ENCODE assay signal across 9 cellular contexts in the genomic region with DNA sequence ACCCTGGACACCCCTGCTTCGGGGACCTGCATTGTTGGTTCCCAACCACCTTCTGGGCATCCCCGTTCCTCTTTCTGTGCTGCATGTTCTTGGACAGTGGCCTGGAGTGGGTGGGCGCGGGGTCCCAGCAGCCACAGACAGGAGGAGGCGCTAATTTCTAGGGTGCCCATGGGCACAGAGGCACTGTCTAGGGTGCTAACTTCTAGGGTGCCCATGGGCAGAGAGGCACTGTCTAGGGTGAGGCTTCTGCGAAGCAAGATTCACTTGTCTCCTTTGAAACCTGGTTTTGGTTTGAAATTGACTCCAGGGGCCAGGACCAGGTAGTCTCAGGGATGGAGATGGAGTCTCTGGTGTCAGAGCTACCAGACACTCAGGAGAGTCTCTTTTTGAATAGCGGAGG. TPM values are rescaled to one million over a fixed set of nuclear protein-coding genes. Genes with fewer than 3 reads are reported as not detected.
DNase-seq lines count a peak whose midpoint lies in the region; ATAC-seq and TF ChIP-seq lines count a peak whose summit lies in the region.
"Had no signal": no experiment of that assay in that cellular context is flagged by ENCODE, and none has a peak within 500 bp of the region (broad histone marks: within the 10 kb centered on the region; RNA-seq: fewer than 3 reads in every experiment).

No MANE protein-coding gene starts in this region.

- no peak overlapping the region for H3K9ac ChIP-seq in PC-3 (ENCODE audit: low read length)

- BruUV-seq in PC-3 (replicated peaks; lab: Mats Ljungman, UMichigan) = no TSS peak

- H3K27ac Mint-ChIP-seq in T-helper 2 cell treated with Interferon-gamma antibody and Interleukin-4, amounts not matched to agents 5 μg/mL and 100 μg/mL, for 36 hours = no peak overlapping the region

- H3K4me3 ChIP-seq in PC-3 (ENCODE audit: low read length) = peak overlapping the region; percentile 57; the same call in 1 of the 2 replicates
- H3K4me3 ChIP-seq in esophagus muscularis mucosa = peak overlapping the region; percentile 47 to 61 (median 49)
- peak overlapping the region; percentile 38 for H3K4me3 ChIP-seq in retinal pigment epithelial cell (ENCODE audit: low read length)
- H3K4me3 ChIP-seq: body of pancreas had no signal

- no peaks in the 10 kb centered on the region for H3K9me2 ChIP-seq in PC-3 (replicated peaks; ENCODE audit: low read length)

- H3K79me2 ChIP-seq in PC-3 (ENCODE audit: low read length) = no peaks in the 10 kb centered on the region

- H3K4me1 Mint-ChIP-seq in T-helper 2 cell treated with Interferon-gamma antibody and Interleukin-4, amounts not matched to agents 5 μg/mL and 100 μg/mL, for 36 hours (ENCODE audit: low read depth) = no peaks in the 10 kb centered on the region

- ATAC-seq in PC-3 = no peak

- TF ChIP-seq EP300 in esophagus muscularis mucosa (IDR thresholded peaks at IDR 0.05) = no peak

- H3F3A ChIP-seq in PC-3 (ENCODE audit: low read length, unreplicated experiment) = no peaks in the 10 kb centered on the region

- 78% methylated on average over 5 of the region's 7 CpGs for WGBS in esophagus muscularis mucosa

- CTCF ChIA-PET in PC-3 (lab: Charles Lee) = no interaction called here

- H3K27ac ChIP-seq in PC-3 (ENCODE audit: low read length) = no peak overlapping the region
- no peak overlapping the region for H3K27ac ChIP-seq in esophagus muscularis mucosa (replicated peaks in 1 of 4)
- H3K27ac ChIP-seq: body of pancreas had no signal

- peaks cover 28% of the 10 kb centered on the region for H3K27me3 Mint-ChIP-seq in T-helper 2 cell treated with Interferon-gamma antibody and Interleukin-4, amounts not matched to agents 5 μg/mL and 100 μg/mL, for 36 hours (ENCODE audit: low read depth)

- H4K20me1 ChIP-seq in PC-3 (ENCODE audit: low read length) = no peaks in the 10 kb centered on the region

- no peaks in the 10 kb centered on the region for H3K36me3 ChIP-seq in PC-3 (ENCODE audit: low read depth, low read length)
- H3K36me3 ChIP-seq in esophagus muscularis mucosa = no peaks in the 10 kb centered on the region

- POLR2A ChIA-PET in PC-3 (lab: Charles Lee; ENCODE audit: unreplicated experiment) = no interaction called here

- peak overlapping the region; percentile 32 for H3K4me3 Mint-ChIP-seq in T-helper 2 cell treated with Interferon-gamma antibody and Interleukin-4, amounts not matched to agents 5 μg/mL and 100 μg/mL, for 36 hours

- H3K4me2 ChIP-seq in PC-3 (ENCODE audit: low read length) = peak overlapping the region; percentile 77

- H2AFZ ChIP-seq in PC-3 (ENCODE audit: low read length) = peak overlapping the region; percentile 54; the same call in 1 of the 2 replicates

- TF ChIP-seq CTCF in PC-3 (conservative IDR thresholded peaks at IDR 0.05; ENCODE audit: low read depth, low read length) (0 out of 2 replicates have a peak, but pooled peaks have one; percentile 34), esophagus muscularis mucosa (IDR thresholded peaks at IDR 0.05) (no peak), retinal pigment epithelial cell (conservative IDR thresholded peaks at IDR 0.05; ENCODE audit: low read depth, low read length) (peak; percentile 3)

- peaks cover 32% of the 10 kb centered on the region for H3K4me1 ChIP-seq in PC-3 (ENCODE audit: insufficient read depth, low read length)
- H3K4me1 ChIP-seq in esophagus muscularis mucosa = peaks cover 19 to 27% (median 24%) of the 10 kb centered on the region in 4 donors

- DNase-seq in T-helper 2 cell treated with Interferon-gamma antibody and Interleukin-4, amounts not matched to agents 5 μg/mL and 100 μg/mL, for 36 hours (ENCODE audit: low spot score) = no peak
- DNase-seq in T-helper 2 cell = no peak
- no peak for DNase-seq in PC-3
- no peak for DNase-seq in esophagus muscularis mucosa (ENCODE audit: extremely low spot score)
- DNase-seq in retinal pigment epithelial cell (ENCODE audit: low read depth) = no peak
- no peak for DNase-seq in NCI-H1048 (lab: John Stamatoyannopoulos, UW)
- DNase-seq in OCI-M1 (lab: John Stamatoyannopoulos, UW) = no peak
- DNase-seq in HPDE6-E6E7 (ENCODE audit: extremely low spot score) = no peak

- intact Hi-C loops in PC-3 (cut with micrococcal nuclease) = no loop called here
- intact Hi-C loops in esophagus muscularis mucosa (cut with DNase I) = no loop called here

- no peaks in the 10 kb centered on the region for H3K36me3 Mint-ChIP-seq in T-helper 2 cell treated with Interferon-gamma antibody and Interleukin-4, amounts not matched to agents 5 μg/mL and 100 μg/mL, for 36 hours (ENCODE audit: low read depth)

- H3K27me3 ChIP-seq in PC-3 (ENCODE audit: low read length) (no peaks in the 10 kb centered on the region), esophagus muscularis mucosa (peaks cover 0 to 79% (median 26%) of the 10 kb centered on the region in 4 donors)

- no peak for TF ChIP-seq POLR2A in esophagus muscularis mucosa (IDR thresholded peaks at IDR 0.05; ENCODE audit: low read depth)

- H3K9me3 ChIP-seq in PC-3 (ENCODE audit: low read length) (no peaks in the 10 kb centered on the region), esophagus muscularis mucosa (no peaks in the 10 kb centered on the region)
- H3K9me3 ChIP-seq: body of pancreas had no signal

- H3K9me3 Mint-ChIP-seq in T-helper 2 cell treated with Interferon-gamma antibody and Interleukin-4, amounts not matched to agents 5 μg/mL and 100 μg/mL, for 36 hours = no peaks in the 10 kb centered on the region

RNA-seq across cellular contexts. Expression of a gene that starts 0.8 kb away (rescaled TPM):
- total RNA-seq in PC-3 (2014; rRNA removed) = 32.5 and 40.1 TPM in 2 replicates
- 10 to 100 TPM in 3 of 4 donors, 1 to 10 TPM in 1; 9.3 to 18.1 (median 12.7) TPM for total RNA-seq in esophagus muscularis mucosa

RNA-seq across cellular contexts. Expression of a gene that starts 12.7 kb away (rescaled TPM):
- total RNA-seq in PC-3 (2014; rRNA removed) (32.0 and 44.5 TPM in 2 replicates), esophagus muscularis mucosa (10 to 100 TPM; 36.8 to 55.3 (median 50.3) TPM)

RNA-seq across cellular contexts. Expression of a gene that starts 37.8 kb away (rescaled TPM):
- total RNA-seq in PC-3 (2014; rRNA removed) (57.2 and 67.8 TPM in 2 replicates), esophagus muscularis mucosa (10 to 100 TPM; 12.9 to 25.9 (median 15.7) TPM)

RNA-seq across cellular contexts. Expression of a gene that starts 40.2 kb away (rescaled TPM):
- total RNA-seq in PC-3 (2014; rRNA removed) (2.5 and 2.6 TPM in 2 replicates), esophagus muscularis mucosa (not detected)

Comparison
In these comparisons a context has a peak if more than half of its experiments do, and no peak if none do; other contexts are left out.
1. CTCF ChIP-seq: peak in PC-3 (single experiment) and retinal pigment epithelial cell (single experiment); none in esophagus muscularis mucosa (0 of 3).
2. Peak in every context shown above with its lines, with median percentiles within 50 percentile points of each other: H3K4me3 ChIP-seq.